ENCODE assay signal across 8 cellular contexts in the genomic region with DNA sequence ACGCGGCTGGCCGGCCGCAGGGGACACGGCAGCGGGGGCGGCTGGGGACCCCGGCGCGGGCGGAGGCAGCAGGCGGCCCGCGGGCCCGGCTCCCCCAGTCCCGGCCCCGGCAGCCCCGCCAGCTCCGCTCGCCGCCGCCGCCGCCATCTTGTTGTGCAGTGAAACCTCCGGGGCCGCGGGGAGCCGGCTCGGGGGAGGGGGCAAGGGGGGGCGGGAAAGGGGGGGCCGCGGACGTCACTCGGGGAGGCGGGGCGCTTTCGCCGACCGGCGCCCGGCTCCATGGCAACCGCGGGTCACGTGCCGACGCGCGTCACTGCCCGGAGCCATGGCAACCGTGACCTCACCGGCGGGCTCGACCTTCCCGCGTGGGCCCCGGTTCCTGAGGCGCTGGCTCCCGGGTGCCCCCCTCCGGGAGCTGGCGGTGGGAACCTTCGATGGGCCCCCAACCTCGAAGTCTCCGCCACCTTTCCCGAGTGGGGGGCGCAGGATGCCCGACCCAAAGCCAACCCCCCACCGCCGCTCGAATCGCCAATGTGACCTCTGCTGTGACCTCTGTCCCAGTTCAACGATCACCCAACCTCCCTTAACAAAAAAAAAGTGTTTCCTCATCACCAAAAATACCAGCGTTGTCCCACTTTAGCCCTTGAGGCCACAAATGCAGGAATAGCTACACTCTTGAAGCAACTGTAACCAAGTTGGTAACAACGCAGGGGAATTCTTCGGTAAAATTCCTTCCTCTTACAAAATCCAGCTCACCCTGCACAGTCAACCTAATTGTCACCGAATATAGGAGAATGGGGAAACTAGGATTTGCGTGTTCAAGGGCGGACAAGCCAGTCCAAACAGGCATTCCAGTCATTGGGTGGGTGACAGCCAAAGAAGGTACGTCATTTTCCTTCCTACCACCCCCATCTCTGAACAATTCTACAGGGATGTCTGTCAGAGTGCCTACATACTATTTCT. TPM values are rescaled to one million over a fixed set of nuclear protein-coding genes. Genes with fewer than 3 reads are reported as not detected.
A peak's percentile ranks its signal among the peaks of the same experiment; 100 is the strongest.
DNase-seq lines count a peak whose midpoint lies in the region; ATAC-seq and TF ChIP-seq lines count a peak whose summit lies in the region.

A gene (minus strand): TSS at position 160 of the 963 bp plus-strand sequence. CDS start 13 bp downstream, at position 147.

- H3K4me3 ChIP-seq in colonic mucosa, result peak within 1 kb of the TSS; percentile 73

- H3K4me1 ChIP-seq in colonic mucosa, result peaks cover 17% of the 10 kb centered on the region

- no peaks in the 10 kb centered on the region for H3K36me3 ChIP-seq in colonic mucosa

- H3K27ac ChIP-seq in colonic mucosa, result peak within 1 kb of the TSS; percentile 81

- ATAC-seq in HG03439 (IDR thresholded peaks at IDR 0.05; ENCODE audit: unreplicated experiment) (peak; percentile 74), left lobe of liver (peak; percentile 75)

- H3K27me3 ChIP-seq in colonic mucosa, result no peaks in the 10 kb centered on the region

- no peaks in the 10 kb centered on the region for H3K9me3 Mint-ChIP-seq in activated CD4-positive, alpha-beta T cell treated with anti-CD3 and anti-CD28 coated beads, Interleukin-2, amount 10 ng/mL, durations not matched to agents 24 days and 14 days

- TF ChIP-seq CTCF in colonic mucosa (IDR thresholded peaks at IDR 0.05), result no peak

- DNase-seq in AG20443 (ENCODE audit: low spot score) (peak; percentile 99), GM19238 (ENCODE audit: insufficient read length, low spot score) (peak; percentile 93), NCI-H524 (lab: John Stamatoyannopoulos, UW) (peak; percentile 71 to 88), colonic mucosa (peak; percentile 93), left lobe of liver (ENCODE audit: low spot score) (peak; percentile 97)
- DNase-seq in activated CD4-positive, alpha-beta T cell treated with anti-CD3 and anti-CD28 coated beads, Interleukin-2, amount 10 ng/mL, durations not matched to agents 24 days and 14 days, result peak; percentile 98
- DNase-seq in stimulated activated CD4-positive, alpha-beta T cell treated with anti-CD3 and anti-CD28 coated beads, Interleukin-2, amount 100 ng/mL, for 24 hours, result peak; percentile 93 to 94

- peaks cover 42% of the 10 kb centered on the region for H3K4me1 Mint-ChIP-seq in activated CD4-positive, alpha-beta T cell treated with anti-CD3 and anti-CD28 coated beads, Interleukin-2, amount 10 ng/mL, durations not matched to agents 24 days and 14 days

- H3K27ac Mint-ChIP-seq in activated CD4-positive, alpha-beta T cell treated with anti-CD3 and anti-CD28 coated beads, Interleukin-2, amount 10 ng/mL, durations not matched to agents 24 days and 14 days, result peak within 1 kb of the TSS; percentile 98

- H3K36me3 Mint-ChIP-seq in activated CD4-positive, alpha-beta T cell treated with anti-CD3 and anti-CD28 coated beads, Interleukin-2, amount 10 ng/mL, durations not matched to agents 24 days and 14 days (ENCODE audit: low read depth), result peaks cover 2% of the 10 kb centered on the region

- H3K27me3 Mint-ChIP-seq in activated CD4-positive, alpha-beta T cell treated with anti-CD3 and anti-CD28 coated beads, Interleukin-2, amount 10 ng/mL, durations not matched to agents 24 days and 14 days, result peaks cover 2% of the 10 kb centered on the region

- no peaks in the 10 kb centered on the region for H3K9me3 ChIP-seq in colonic mucosa

- intact Hi-C loops in activated CD4-positive, alpha-beta T cell treated with anti-CD3 and anti-CD28 coated beads, Interleukin-2, amount 10 ng/mL, durations not matched to agents 24 days and 14 days (cut with micrococcal nuclease), result loop anchor here (1.0 to 5.0 kb wide), 2 partner anchors 112 to 326 kb away; a partner anchor contains a TSS
- intact Hi-C loops in colonic mucosa (cut with DNase I), result no loop called here

- peak within 1 kb of the TSS; percentile 89 to 99 for H3K9ac ChIP-seq in colonic mucosa (ENCODE audit: low read depth in 2 of 2, low read length in 2 of 2)

- H3K4me3 Mint-ChIP-seq in activated CD4-positive, alpha-beta T cell treated with anti-CD3 and anti-CD28 coated beads, Interleukin-2, amount 10 ng/mL, durations not matched to agents 24 days and 14 days, result peak within 1 kb of the TSS; percentile 98

RNA-seq across cellular contexts. Expression of the gene that starts here (rescaled TPM):
- 38.4 and 38.7 TPM in 2 replicates for total RNA-seq in activated CD4-positive, alpha-beta T cell treated with anti-CD3 and anti-CD28 coated beads, Interleukin-2, amount 10 ng/mL, durations not matched to agents 24 days and 14 days
- total RNA-seq in colonic mucosa, result 10 to 100 TPM; 26.7 to 28.0 TPM
- total RNA-seq in left lobe of liver, result 27.1 TPM

Comparison
In these comparisons a context has a peak if more than half of its experiments do, and no peak if none do; other contexts are left out.
1. Peak in every context shown above with its lines: DNase-seq, ATAC-seq, H3K4me3 ChIP-seq and H3K27ac ChIP-seq.